In the genomic region with DNA sequence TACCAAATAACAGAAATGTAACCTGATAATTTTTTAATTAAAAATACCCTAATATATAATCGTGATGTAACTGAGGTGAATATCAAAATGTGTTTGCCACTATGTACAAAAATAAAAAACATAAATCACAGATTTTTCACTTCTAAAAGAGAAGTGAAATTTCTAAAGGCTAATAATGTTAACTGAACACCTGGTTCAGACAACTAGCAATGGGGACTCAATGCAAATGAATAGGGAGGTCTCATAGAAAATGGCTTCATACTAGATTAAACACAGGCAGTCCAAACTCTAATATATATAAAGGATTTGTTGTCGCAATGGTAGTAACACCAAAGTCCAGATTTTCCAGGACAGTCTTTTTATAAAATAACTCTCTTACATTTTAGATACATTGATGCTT, we compare ENCODE assay signal across 1 cellular context.
TF ChIP-seq lines count a peak whose summit lies in the region.

No MANE protein-coding gene starts in this region.

TF ChIP-seq in HepG2, 621 proteins besides CTCF, POLR2A, EP300 and RAD21 (continued from another document):
- TF ChIP-seq, protein P1, sequence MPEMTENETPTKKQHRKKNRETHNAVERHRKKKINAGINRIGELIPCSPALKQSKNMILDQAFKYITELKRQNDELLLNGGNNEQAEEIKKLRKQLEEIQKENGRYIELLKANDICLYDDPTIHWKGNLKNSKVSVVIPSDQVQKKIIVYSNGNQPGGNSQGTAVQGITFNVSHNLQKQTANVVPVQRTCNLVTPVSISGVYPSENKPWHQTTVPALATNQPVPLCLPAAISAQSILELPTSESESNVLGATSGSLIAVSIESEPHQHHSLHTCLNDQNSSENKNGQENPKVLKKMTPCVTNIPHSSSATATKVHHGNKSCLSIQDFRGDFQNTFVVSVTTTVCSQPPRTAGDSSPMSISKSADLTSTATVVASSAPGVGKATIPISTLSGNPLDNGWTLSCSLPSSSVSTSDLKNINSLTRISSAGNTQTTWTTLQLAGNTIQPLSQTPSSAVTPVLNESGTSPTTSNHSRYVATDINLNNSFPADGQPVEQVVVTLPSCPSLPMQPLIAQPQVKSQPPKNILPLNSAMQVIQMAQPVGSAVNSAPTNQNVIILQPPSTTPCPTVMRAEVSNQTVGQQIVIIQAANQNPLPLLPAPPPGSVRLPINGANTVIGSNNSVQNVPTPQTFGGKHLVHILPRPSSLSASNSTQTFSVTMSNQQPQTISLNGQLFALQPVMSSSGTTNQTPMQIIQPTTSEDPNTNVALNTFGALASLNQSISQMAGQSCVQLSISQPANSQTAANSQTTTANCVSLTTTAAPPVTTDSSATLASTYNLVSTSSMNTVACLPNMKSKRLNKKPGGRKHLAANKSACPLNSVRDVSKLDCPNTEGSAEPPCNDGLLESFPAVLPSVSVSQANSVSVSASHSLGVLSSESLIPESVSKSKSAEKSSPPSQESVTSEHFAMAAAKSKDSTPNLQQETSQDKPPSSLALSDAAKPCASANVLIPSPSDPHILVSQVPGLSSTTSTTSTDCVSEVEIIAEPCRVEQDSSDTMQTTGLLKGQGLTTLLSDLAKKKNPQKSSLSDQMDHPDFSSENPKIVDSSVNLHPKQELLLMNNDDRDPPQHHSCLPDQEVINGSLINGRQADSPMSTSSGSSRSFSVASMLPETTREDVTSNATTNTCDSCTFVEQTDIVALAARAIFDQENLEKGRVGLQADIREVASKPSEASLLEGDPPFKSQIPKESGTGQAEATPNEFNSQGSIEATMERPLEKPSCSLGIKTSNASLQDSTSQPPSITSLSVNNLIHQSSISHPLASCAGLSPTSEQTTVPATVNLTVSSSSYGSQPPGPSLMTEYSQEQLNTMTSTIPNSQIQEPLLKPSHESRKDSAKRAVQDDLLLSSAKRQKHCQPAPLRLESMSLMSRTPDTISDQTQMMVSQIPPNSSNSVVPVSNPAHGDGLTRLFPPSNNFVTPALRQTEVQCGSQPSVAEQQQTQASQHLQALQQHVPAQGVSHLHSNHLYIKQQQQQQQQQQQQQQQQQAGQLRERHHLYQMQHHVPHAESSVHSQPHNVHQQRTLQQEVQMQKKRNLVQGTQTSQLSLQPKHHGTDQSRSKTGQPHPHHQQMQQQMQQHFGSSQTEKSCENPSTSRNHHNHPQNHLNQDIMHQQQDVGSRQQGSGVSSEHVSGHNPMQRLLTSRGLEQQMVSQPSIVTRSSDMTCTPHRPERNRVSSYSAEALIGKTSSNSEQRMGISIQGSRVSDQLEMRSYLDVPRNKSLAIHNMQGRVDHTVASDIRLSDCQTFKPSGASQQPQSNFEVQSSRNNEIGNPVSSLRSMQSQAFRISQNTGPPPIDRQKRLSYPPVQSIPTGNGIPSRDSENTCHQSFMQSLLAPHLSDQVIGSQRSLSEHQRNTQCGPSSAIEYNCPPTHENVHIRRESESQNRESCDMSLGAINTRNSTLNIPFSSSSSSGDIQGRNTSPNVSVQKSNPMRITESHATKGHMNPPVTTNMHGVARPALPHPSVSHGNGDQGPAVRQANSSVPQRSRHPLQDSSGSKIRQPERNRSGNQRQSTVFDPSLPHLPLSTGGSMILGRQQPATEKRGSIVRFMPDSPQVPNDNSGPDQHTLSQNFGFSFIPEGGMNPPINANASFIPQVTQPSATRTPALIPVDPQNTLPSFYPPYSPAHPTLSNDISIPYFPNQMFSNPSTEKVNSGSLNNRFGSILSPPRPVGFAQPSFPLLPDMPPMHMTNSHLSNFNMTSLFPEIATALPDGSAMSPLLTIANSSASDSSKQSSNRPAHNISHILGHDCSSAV (CRISPR knock-in tag; IDR thresholded peaks at IDR 0.05; ENCODE audit: borderline replicate concordance): no peak
